15 cellular contexts compared by ENCODE assay signal in genomic region chr6:35237466-35237865, GRCh38. TPM values are rescaled to one million over a fixed set of nuclear protein-coding genes. Genes with fewer than 3 reads are reported as not detected.
"Had no signal": no experiment of that assay in that cellular context is flagged by ENCODE, and none has a peak within 500 bp of the region (broad histone marks: within the 10 kb centered on the region; RNA-seq: fewer than 3 reads in every experiment).

No MANE protein-coding gene starts in this region.

- ATAC-seq: activated naive CD8-positive, alpha-beta T cell treated with anti-CD3 and anti-CD28 coated beads, Interleukin-2, amount 50 U/mL, for 24 hours; activated T-helper 17 cell treated with anti-CD3 and anti-CD28 coated beads, Interleukin-2, amount 50 U/mL, for 72 hours; gastrocnemius medialis; stimulated activated effector memory CD8-positive, alpha-beta T cell treated with anti-CD3 and anti-CD28 coated beads, Interleukin-12 subunit alpha, Interleukin-12 subunit beta, amount 100 ng/mL, for 72 hours had no signal

- H3K4me1 ChIP-seq: breast epithelium had no signal

- H3K36me3 ChIP-seq: breast epithelium, gastrocnemius medialis had no signal

- H3K4me3 ChIP-seq: breast epithelium, dorsolateral prefrontal cortex, gastrocnemius medialis, heart left ventricle had no signal

- H3K27ac ChIP-seq: breast epithelium, dorsolateral prefrontal cortex, gastrocnemius medialis, WERI-Rb-1 had no signal

- H3K27me3 ChIP-seq: breast epithelium, dorsolateral prefrontal cortex, gastrocnemius medialis, heart left ventricle had no signal

- H3K9me3 ChIP-seq: breast epithelium, gastrocnemius medialis had no signal

- DNase-seq: activated CD4-positive, alpha-beta T cell treated with anti-CD3 and anti-CD28 coated beads, Interleukin-2, amount 50 U/mL, for 48 hours; activated naive CD4-positive, alpha-beta T cell treated with anti-CD3 and anti-CD28 coated beads for 36 hours; activated naive CD8-positive, alpha-beta T cell treated with anti-CD3 and anti-CD28 coated beads, Interleukin-2, amount 50 U/mL, for 24 hours; aorta; dorsolateral prefrontal cortex; endodermal cell; gastrocnemius medialis; heart left ventricle; mesendoderm; stimulated activated CD4-positive, alpha-beta T cell treated with anti-CD3 and anti-CD28 coated beads, Interleukin-12 subunit alpha, Interleukin-12 subunit beta, amount 100 ng/mL, for 4 hours; WERI-Rb-1 had no signal

RNA-seq across cellular contexts. Expression of gene SCUBE3, which starts 23.7 kb away (rescaled TPM):
- total RNA-seq: activated naive CD4-positive, alpha-beta T cell treated with anti-CD3 and anti-CD28 coated beads for 36 hours; T-helper 1 cell treated with Interleukin-12 subunit alpha and Interleukin-12 subunit beta and Interleukin-4 antibody, amounts not matched to agents 30 ng/mL and 1 ng/mL, for 36 hours had no signal
